In genomic region chr21:29581393-29581792, GRCh38 we compare ENCODE assay signal across 22 cellular contexts.
"Had no signal": no experiment of that assay in that cellular context is flagged by ENCODE, and none has a peak within 500 bp of the region (broad histone marks: within the 10 kb centered on the region; RNA-seq: fewer than 3 reads in every experiment).

No MANE protein-coding gene starts in this region.

- H3K4me1 ChIP-seq: gastrocnemius medialis, heart right ventricle, left ventricle myocardium inferior, lower lobe of right lung, parathyroid adenoma, prostate gland, suprapubic skin, thyroid gland, uterus had no signal

- ATAC-seq: gastrocnemius medialis, heart right ventricle, left cardiac atrium, lower lobe of right lung, natural killer cell, sciatic nerve had no signal

- H3K4me3 ChIP-seq: dorsolateral prefrontal cortex, esophagus muscularis mucosa, gastrocnemius medialis, heart right ventricle, left ventricle myocardium inferior, lower lobe of right lung, neural progenitor cell, prostate gland, suprapubic skin, thyroid gland, uterus had no signal

- H3K36me3 ChIP-seq: esophagus muscularis mucosa, gastrocnemius medialis, heart right ventricle, left ventricle myocardium inferior, lower lobe of right lung, neural progenitor cell, prostate gland, suprapubic skin, thyroid gland, uterus had no signal

- H3K9me3 ChIP-seq: esophagus muscularis mucosa, gastrocnemius medialis, heart right ventricle, left ventricle myocardium inferior, lower lobe of right lung, prostate gland, suprapubic skin, thyroid gland, uterus had no signal

- DNase-seq: cortex of kidney; dorsolateral prefrontal cortex; effector memory CD4-positive, alpha-beta T cell; gastrocnemius medialis; heart right ventricle; islet precursor cell; left cardiac atrium; left ventricle myocardium inferior; lower lobe of right lung; natural killer cell; nucleus accumbens; retina; stimulated activated CD4-positive, alpha-beta T cell treated with anti-CD3 and anti-CD28 coated beads, Interleukin-12 subunit alpha, Interleukin-12 subunit beta, amount 100 ng/mL, for 4 hours; stimulated activated naive CD4-positive, alpha-beta T cell treated with Interleukin-2 at 50 U/mL for 16 hours; thyroid gland; uterus had no signal

- H3K27ac ChIP-seq: dorsolateral prefrontal cortex, esophagus muscularis mucosa, gastrocnemius medialis, heart right ventricle, left ventricle myocardium inferior, lower lobe of right lung, neural progenitor cell, parathyroid adenoma, prostate gland, suprapubic skin, thyroid gland, uterus had no signal

- H3K27me3 ChIP-seq: dorsolateral prefrontal cortex, esophagus muscularis mucosa, gastrocnemius medialis, heart right ventricle, neural progenitor cell, suprapubic skin, thyroid gland, uterus had no signal
